ENCODE assay signal across 11 cellular contexts in the genomic region with DNA sequence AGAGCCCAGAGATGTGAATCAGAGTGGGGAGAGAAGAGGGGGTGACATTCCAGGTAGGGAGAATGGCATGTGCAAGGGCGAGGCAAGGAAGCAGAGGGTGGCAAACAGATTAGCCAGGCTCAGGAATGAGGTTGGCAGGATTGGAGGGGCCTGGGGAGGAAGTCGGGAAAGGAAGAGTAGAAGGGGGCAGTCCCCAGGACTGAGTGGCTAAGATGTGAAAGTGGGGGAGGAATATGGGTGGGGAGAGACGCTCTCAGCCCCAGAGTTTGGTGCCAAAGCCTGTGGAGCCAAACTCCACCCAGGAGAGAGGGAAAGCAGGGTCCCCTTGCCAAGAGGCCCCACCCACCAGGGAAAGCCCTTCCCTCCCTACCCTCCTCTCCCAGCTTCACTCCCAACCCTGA. TPM values are rescaled to one million over a fixed set of nuclear protein-coding genes. Genes with fewer than 3 reads are reported as not detected.
DNase-seq lines count a peak whose midpoint lies in the region; ATAC-seq lines count a peak whose summit lies in the region.
"Had no signal": no experiment of that assay in that cellular context is flagged by ENCODE, and none has a peak within 500 bp of the region (broad histone marks: within the 10 kb centered on the region; RNA-seq: fewer than 3 reads in every experiment).

No MANE protein-coding gene starts in this region.

- peaks cover 14% of the 10 kb centered on the region for H3K36me3 Mint-ChIP-seq in activated T-helper 1 cell treated with anti-CD3 and anti-CD28 coated beads, Interleukin-12 subunit alpha, Interleukin-12 subunit beta, Interleukin-2, Interleukin-4 antibody, amounts not matched to agents 30 ng/mL and 10 ng/mL and 1 ng/mL, durations not matched to agents 14 hours and 24 hours and 36 hours (ENCODE audit: low read depth)
- H3K36me3 Mint-ChIP-seq in stimulated activated memory B cell treated with anti-CD40 and anti-IgM and Interleukin-4, amounts not matched to agents 10 μg/mL and 1 μg/mL and 100 μg/mL, for 72 hours = no peaks in the 10 kb centered on the region

- ATAC-seq in left ventricle myocardium superior (peak; percentile 18), GM18873 (IDR thresholded peaks at IDR 0.05; ENCODE audit: low FRiP score, unreplicated experiment) (no peak)
- ATAC-seq in stimulated activated memory B cell treated with anti-CD40 and anti-IgM and Interleukin-4, amounts not matched to agents 10 μg/mL and 1 μg/mL and 100 μg/mL, for 72 hours = no peak

- intact Hi-C loops in activated T-helper 1 cell treated with anti-CD3 and anti-CD28 coated beads, Interleukin-12 subunit alpha, Interleukin-12 subunit beta, Interleukin-2, Interleukin-4 antibody, amounts not matched to agents 30 ng/mL and 10 ng/mL and 1 ng/mL, durations not matched to agents 14 hours and 24 hours and 36 hours (cut with micrococcal nuclease) = no loop called here
- intact Hi-C loops in left ventricle myocardium superior (cut with micrococcal nuclease) = no loop called here

- no peaks in the 10 kb centered on the region for H3K9me3 Mint-ChIP-seq in activated T-helper 1 cell treated with anti-CD3 and anti-CD28 coated beads, Interleukin-12 subunit alpha, Interleukin-12 subunit beta, Interleukin-2, Interleukin-4 antibody, amounts not matched to agents 30 ng/mL and 10 ng/mL and 1 ng/mL, durations not matched to agents 14 hours and 24 hours and 36 hours
- H3K9me3 Mint-ChIP-seq in stimulated activated memory B cell treated with anti-CD40 and anti-IgM and Interleukin-4, amounts not matched to agents 10 μg/mL and 1 μg/mL and 100 μg/mL, for 72 hours = no peaks in the 10 kb centered on the region

- peak overlapping the region; percentile 46 for H3K4me3 Mint-ChIP-seq in activated T-helper 1 cell treated with anti-CD3 and anti-CD28 coated beads, Interleukin-12 subunit alpha, Interleukin-12 subunit beta, Interleukin-2, Interleukin-4 antibody, amounts not matched to agents 30 ng/mL and 10 ng/mL and 1 ng/mL, durations not matched to agents 14 hours and 24 hours and 36 hours
- H3K4me3 Mint-ChIP-seq in stimulated activated memory B cell treated with anti-CD40 and anti-IgM and Interleukin-4, amounts not matched to agents 10 μg/mL and 1 μg/mL and 100 μg/mL, for 72 hours = no peak overlapping the region

- peaks cover 1% of the 10 kb centered on the region for H3K27me3 Mint-ChIP-seq in activated T-helper 1 cell treated with anti-CD3 and anti-CD28 coated beads, Interleukin-12 subunit alpha, Interleukin-12 subunit beta, Interleukin-2, Interleukin-4 antibody, amounts not matched to agents 30 ng/mL and 10 ng/mL and 1 ng/mL, durations not matched to agents 14 hours and 24 hours and 36 hours (ENCODE audit: insufficient read depth)
- H3K27me3 Mint-ChIP-seq in stimulated activated memory B cell treated with anti-CD40 and anti-IgM and Interleukin-4, amounts not matched to agents 10 μg/mL and 1 μg/mL and 100 μg/mL, for 72 hours = no peaks in the 10 kb centered on the region

- peaks cover 92% of the 10 kb centered on the region for H3K4me1 Mint-ChIP-seq in activated T-helper 1 cell treated with anti-CD3 and anti-CD28 coated beads, Interleukin-12 subunit alpha, Interleukin-12 subunit beta, Interleukin-2, Interleukin-4 antibody, amounts not matched to agents 30 ng/mL and 10 ng/mL and 1 ng/mL, durations not matched to agents 14 hours and 24 hours and 36 hours (ENCODE audit: low read depth)
- H3K4me1 Mint-ChIP-seq in stimulated activated memory B cell treated with anti-CD40 and anti-IgM and Interleukin-4, amounts not matched to agents 10 μg/mL and 1 μg/mL and 100 μg/mL, for 72 hours = peaks cover 59% of the 10 kb centered on the region

- DNase-seq in HT-29 (ENCODE audit: low spot score) (peak; percentile 70), left ventricle myocardium superior (peak; percentile 78), AG20443 (ENCODE audit: low spot score) (no peak), nucleus accumbens (lab: John Stamatoyannopoulos, UW) (no peak), COR-L47 (lab: John Stamatoyannopoulos, UW) (no peak)
- DNase-seq in activated T-helper 1 cell treated with anti-CD3 and anti-CD28 coated beads, Interleukin-12 subunit alpha, Interleukin-12 subunit beta, Interleukin-2, Interleukin-4 antibody, amounts not matched to agents 30 ng/mL and 10 ng/mL and 1 ng/mL, durations not matched to agents 14 hours and 24 hours and 36 hours (ENCODE audit: low spot score) = no peak
- DNase-seq: erythroblast, NCI-H1417, SHP77 had no signal

- H3K27ac Mint-ChIP-seq in activated T-helper 1 cell treated with anti-CD3 and anti-CD28 coated beads, Interleukin-12 subunit alpha, Interleukin-12 subunit beta, Interleukin-2, Interleukin-4 antibody, amounts not matched to agents 30 ng/mL and 10 ng/mL and 1 ng/mL, durations not matched to agents 14 hours and 24 hours and 36 hours = peak overlapping the region; percentile 78
- peak overlapping the region; percentile 85 for H3K27ac Mint-ChIP-seq in stimulated activated memory B cell treated with anti-CD40 and anti-IgM and Interleukin-4, amounts not matched to agents 10 μg/mL and 1 μg/mL and 100 μg/mL, for 72 hours

RNA-seq across cellular contexts. Expression of a gene that starts 5.5 kb away (rescaled TPM):
- 51.7 and 55.6 TPM in 2 replicates for total RNA-seq in HT-29 (2014; rRNA removed; shearing (Covaris generic))
- total RNA-seq in activated T-helper 1 cell treated with anti-CD3 and anti-CD28 coated beads, Interleukin-12 subunit alpha, Interleukin-12 subunit beta, Interleukin-2, Interleukin-4 antibody, amounts not matched to agents 30 ng/mL and 10 ng/mL and 1 ng/mL, durations not matched to agents 14 hours and 24 hours and 36 hours = 453 and 466 TPM in 2 replicates
- 35.4 TPM for total RNA-seq in left ventricle myocardium superior

RNA-seq across cellular contexts. Expression of a gene that starts 52.2 kb away (rescaled TPM):
- 31.1 and 35.7 TPM in 2 replicates for total RNA-seq in HT-29 (2014; rRNA removed; shearing (Covaris generic))
- 12.7 TPM in 2 replicates for total RNA-seq in activated T-helper 1 cell treated with anti-CD3 and anti-CD28 coated beads, Interleukin-12 subunit alpha, Interleukin-12 subunit beta, Interleukin-2, Interleukin-4 antibody, amounts not matched to agents 30 ng/mL and 10 ng/mL and 1 ng/mL, durations not matched to agents 14 hours and 24 hours and 36 hours
- total RNA-seq in left ventricle myocardium superior = 23.7 TPM

Comparison
In these comparisons a context has a peak if more than half of its experiments do, and no peak if none do; other contexts are left out.
1. DNase-seq: peak in HT-29 (single experiment) and left ventricle myocardium superior (single experiment); none in activated T-helper 1 cell treated with anti-CD3 and anti-CD28 coated beads, Interleukin-12 subunit alpha, Interleukin-12 subunit beta, Interleukin-2, Interleukin-4 antibody, amounts not matched to agents 30 ng/mL and 10 ng/mL and 1 ng/mL, durations not matched to agents 14 hours and 24 hours and 36 hours (single experiment), AG20443 (single experiment), nucleus accumbens (0 of 56) and COR-L47 (single experiment).